31 cellular contexts compared by ENCODE assay signal in the genomic region with DNA sequence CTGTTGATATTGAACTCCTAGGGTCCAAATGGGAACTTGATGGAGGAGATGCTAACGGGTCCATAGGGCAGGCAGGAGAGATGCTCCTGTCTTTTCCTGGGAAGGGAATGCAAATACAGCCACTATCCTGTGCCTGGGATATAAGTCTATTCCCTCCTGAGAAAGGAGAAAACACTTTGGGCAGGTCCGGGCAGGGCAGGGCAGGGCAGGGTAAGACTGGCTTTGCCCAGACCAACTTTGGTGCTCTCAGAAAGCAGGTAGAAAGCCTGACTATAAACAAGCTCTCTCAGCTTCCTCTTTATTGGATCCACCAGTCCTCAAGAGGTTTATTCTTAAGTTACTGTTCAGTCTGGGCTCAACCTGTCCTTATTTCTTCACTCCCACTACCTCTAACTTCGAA.
"Had no signal": no experiment of that assay in that cellular context is flagged by ENCODE, and none has a peak within 500 bp of the region (broad histone marks: within the 10 kb centered on the region; RNA-seq: fewer than 3 reads in every experiment).

No MANE protein-coding gene starts in this region.

- H3K27ac Mint-ChIP-seq: activated CD4-positive, alpha-beta memory T cell treated with anti-CD3 and anti-CD28 coated beads for 36 hours; activated CD4-positive, alpha-beta T cell treated with anti-CD3 and anti-CD28 coated beads, Interleukin-2, amount 10 ng/mL, durations not matched to agents 24 days and 14 days; activated T-helper 17 cell treated with anti-CD3 and anti-CD28 coated beads, Interleukin-2, amount 50 U/mL, for 72 hours; endodermal cell; naive thymus-derived CD8-positive, alpha-beta T cell; stimulated activated effector memory CD8-positive, alpha-beta T cell treated with anti-CD3 and anti-CD28 coated beads, Interleukin-12 subunit alpha, Interleukin-12 subunit beta, amount 100 ng/mL, for 72 hours; stimulated activated naive CD8-positive, alpha-beta T cell treated with anti-CD3 and anti-CD28 coated beads, Interleukin-15, amount 100 ng/mL, for 72 hours had no signal

- H3K9me3 ChIP-seq: gastrocnemius medialis, pancreas, psoas muscle, tibial artery had no signal

- H3K36me3 Mint-ChIP-seq: activated CD4-positive, alpha-beta memory T cell treated with anti-CD3 and anti-CD28 coated beads for 36 hours; stimulated activated effector memory CD8-positive, alpha-beta T cell treated with anti-CD3 and anti-CD28 coated beads, Interleukin-12 subunit alpha, Interleukin-12 subunit beta, amount 100 ng/mL, for 72 hours had no signal

- DNase-seq: activated CD4-positive, alpha-beta memory T cell treated with anti-CD3 and anti-CD28 coated beads for 36 hours; activated CD4-positive, alpha-beta T cell treated with anti-CD3 and anti-CD28 coated beads, Interleukin-2, amount 10 ng/mL, durations not matched to agents 24 days and 14 days; activated CD8-positive, alpha-beta memory T cell treated with anti-CD3 and anti-CD28 coated beads, Interleukin-2, amount 50 U/mL, for 48 hours; activated gamma-delta T cell treated with Interleukin-2 at 50 U/mL for 16 hours; activated naive CD4-positive, alpha-beta T cell treated with anti-CD3 and anti-CD28 coated beads, Interleukin-2, amount 50 U/mL, for 16 hours; activated T-cell treated with anti-CD3 and anti-CD28 coated beads, Interleukin-2, amount 50 U/mL, for 4 hours; amniotic stem cell; brain microvascular endothelial cell; central memory CD4-positive, alpha-beta T cell; endodermal cell; gastrocnemius medialis; glutamatergic neuron; islet precursor cell; left cardiac atrium; left ventricle myocardium superior; midbrain; naive thymus-derived CD8-positive, alpha-beta T cell; nucleus accumbens; pancreas; psoas muscle; sigmoid colon; small intestine; stimulated activated CD4-positive, alpha-beta T cell treated with anti-CD3 and anti-CD28 coated beads, Interleukin-4, amount 100 ng/mL, for 24 hours; stimulated activated naive CD8-positive, alpha-beta T cell treated with anti-CD3 and anti-CD28 coated beads, Interleukin-15, amount 100 ng/mL, for 72 hours; substantia nigra; tibial artery had no signal

- ATAC-seq: activated CD4-positive, CD25-positive, alpha-beta regulatory T cell treated with anti-CD3 and anti-CD28 coated beads, Interleukin-2, amount 50 U/mL, for 24 hours; activated T-cell treated with anti-CD3 and anti-CD28 coated beads, Interleukin-2, amount 50 U/mL, for 4 hours; activated T-helper 17 cell treated with anti-CD3 and anti-CD28 coated beads, Interleukin-2, amount 50 U/mL, for 72 hours; gastrocnemius medialis; left cardiac atrium; left ventricle myocardium superior; naive thymus-derived CD8-positive, alpha-beta T cell; pancreas; psoas muscle; stimulated activated effector memory CD8-positive, alpha-beta T cell treated with anti-CD3 and anti-CD28 coated beads, Interleukin-12 subunit alpha, Interleukin-12 subunit beta, amount 100 ng/mL, for 72 hours; stimulated activated naive CD8-positive, alpha-beta T cell treated with anti-CD3 and anti-CD28 coated beads, Interleukin-15, amount 100 ng/mL, for 72 hours had no signal

- H3K4me1 Mint-ChIP-seq: activated T-helper 17 cell treated with anti-CD3 and anti-CD28 coated beads, Interleukin-2, amount 50 U/mL, for 72 hours; endodermal cell; naive thymus-derived CD8-positive, alpha-beta T cell; stimulated activated effector memory CD8-positive, alpha-beta T cell treated with anti-CD3 and anti-CD28 coated beads, Interleukin-12 subunit alpha, Interleukin-12 subunit beta, amount 100 ng/mL, for 72 hours; stimulated activated naive CD8-positive, alpha-beta T cell treated with anti-CD3 and anti-CD28 coated beads, Interleukin-15, amount 100 ng/mL, for 72 hours had no signal

- H3K4me3 ChIP-seq: gastrocnemius medialis, pancreas, psoas muscle, sigmoid colon, tibial artery had no signal

- H3K27me3 Mint-ChIP-seq: activated CD4-positive, alpha-beta memory T cell treated with anti-CD3 and anti-CD28 coated beads for 36 hours had no signal

- H3K27me3 ChIP-seq: brain microvascular endothelial cell, gastrocnemius medialis, pancreas, sigmoid colon, tibial artery had no signal

- H3K36me3 ChIP-seq: brain microvascular endothelial cell, gastrocnemius medialis, pancreas, sigmoid colon, tibial artery had no signal

- H3K27ac ChIP-seq: brain microvascular endothelial cell, gastrocnemius medialis, pancreas, psoas muscle, sigmoid colon, VCaP had no signal

- H3K4me3 Mint-ChIP-seq: activated CD4-positive, alpha-beta memory T cell treated with anti-CD3 and anti-CD28 coated beads for 36 hours; activated CD4-positive, alpha-beta T cell treated with anti-CD3 and anti-CD28 coated beads, Interleukin-2, amount 10 ng/mL, durations not matched to agents 24 days and 14 days; activated T-cell treated with anti-CD3 and anti-CD28 coated beads, Interleukin-2, amount 50 U/mL, for 4 hours; activated T-helper 17 cell treated with anti-CD3 and anti-CD28 coated beads, Interleukin-2, amount 50 U/mL, for 72 hours; endodermal cell; naive thymus-derived CD8-positive, alpha-beta T cell; neural crest cell; stimulated activated effector memory CD8-positive, alpha-beta T cell treated with anti-CD3 and anti-CD28 coated beads, Interleukin-12 subunit alpha, Interleukin-12 subunit beta, amount 100 ng/mL, for 72 hours; stimulated activated naive CD8-positive, alpha-beta T cell treated with anti-CD3 and anti-CD28 coated beads, Interleukin-15, amount 100 ng/mL, for 72 hours had no signal

- H3K4me1 ChIP-seq: pancreas had no signal
